20 cellular contexts compared by ENCODE assay signal in genomic region chr2:47264183-47264582, GRCh38.
DNase-seq lines count a peak whose midpoint lies in the region; ATAC-seq and TF ChIP-seq lines count a peak whose summit lies in the region.
"Had no signal": no experiment of that assay in that cellular context is flagged by ENCODE, and none has a peak within 500 bp of the region (broad histone marks: within the 10 kb centered on the region; RNA-seq: fewer than 3 reads in every experiment).

No MANE protein-coding gene starts in this region.

- H3K36me3 ChIP-seq in OCI-LY7 (ENCODE audit: insufficient read depth, low read length) = no peaks in the 10 kb centered on the region
- H3K36me3 ChIP-seq: ascending aorta, colonic mucosa, gastroesophageal sphincter, MG63 had no signal

- H3K27me3 Mint-ChIP-seq in MCF 10A (ENCODE audit: insufficient read depth, unreplicated experiment) = no peaks in the 10 kb centered on the region
- H3K27me3 Mint-ChIP-seq: activated CD4-positive, alpha-beta T cell treated with anti-CD3 and anti-CD28 coated beads for 36 hours; stimulated activated naive CD8-positive, alpha-beta T cell treated with anti-CD3 and anti-CD28 coated beads, Interleukin-15, Interleukin-2, amounts not matched to agents 100 ng/mL and 50 ng/mL, for 24 hours had no signal

- H3K9me3 Mint-ChIP-seq in MCF 10A (ENCODE audit: unreplicated experiment) = no peaks in the 10 kb centered on the region
- H3K9me3 Mint-ChIP-seq: nephron; stimulated activated naive CD8-positive, alpha-beta T cell treated with anti-CD3 and anti-CD28 coated beads, Interleukin-15, Interleukin-2, amounts not matched to agents 100 ng/mL and 50 ng/mL, for 24 hours had no signal

- BruUV-seq in OCI-LY7 (replicated peaks; lab: Mats Ljungman, UMichigan) (no TSS peak), MCF 10A (replicated peaks; lab: Mats Ljungman, UMichigan) (no TSS peak)

- DNase-seq in OCI-LY7 (ENCODE audit: low spot score) (peak; percentile 10), foreskin melanocyte (peak; percentile 10), pons (ENCODE audit: low spot score) (peak; percentile 67), left cardiac atrium (no peak), MCF 10A (ENCODE audit: unreplicated experiment) (no peak)
- no peak for DNase-seq in stimulated activated CD4-positive, alpha-beta T cell treated with anti-CD3 and anti-CD28 coated beads, Interleukin-4, amount 100 ng/mL, for 4 hours
- DNase-seq: activated CD4-positive, alpha-beta T cell treated with anti-CD3 and anti-CD28 coated beads for 36 hours; activated CD8-positive, alpha-beta memory T cell treated with anti-CD3 and anti-CD28 coated beads, Interleukin-2, amount 50 U/mL, for 48 hours; activated naive CD4-positive, alpha-beta T cell treated with Interleukin-2 at 50 U/mL for 16 hours; colonic mucosa; mesenchymal stem cell; MG63; NCI-H2029 had no signal

- ATAC-seq in left cardiac atrium (no peak), HG02759 (IDR thresholded peaks at IDR 0.05; ENCODE audit: unreplicated experiment) (no peak)
- ATAC-seq: activated CD4-positive, alpha-beta T cell treated with anti-CD3 and anti-CD28 coated beads for 36 hours; gastroesophageal sphincter had no signal

- no peaks in the 10 kb centered on the region for H3K4me1 ChIP-seq in OCI-LY7 (ENCODE audit: insufficient read depth, low read length, poor library complexity, severe bottlenecking)

- H3K4me2 ChIP-seq in OCI-LY7 (ENCODE audit: low read length) = no peak overlapping the region

- POLR2A ChIA-PET in OCI-LY7 (lab: Charles Lee) (no interaction called here), MCF 10A (lab: Yijun Ruan, JAX) (no interaction called here)

- TF ChIP-seq CTCF in GM12874 (IDR thresholded peaks at IDR 0.05; ENCODE audit: insufficient read depth, low read depth, low read length) (0 out of 2 replicates have a peak, but pooled peaks have one; percentile 3), OCI-LY7 (conservative IDR thresholded peaks at IDR 0.05; ENCODE audit: low read length) (peak; percentile 66), MCF 10A (IDR thresholded peaks at IDR 0.05; ENCODE audit: unreplicated experiment) (no peak)

- no peaks in the 10 kb centered on the region for H3K9me2 ChIP-seq in OCI-LY7 (ENCODE audit: insufficient read depth, low read length)

- H3K4me3 Mint-ChIP-seq in MCF 10A (ENCODE audit: unreplicated experiment) = no peak overlapping the region
- H3K4me3 Mint-ChIP-seq: activated CD4-positive, alpha-beta T cell treated with anti-CD3 and anti-CD28 coated beads for 36 hours; nephron; stimulated activated naive CD8-positive, alpha-beta T cell treated with anti-CD3 and anti-CD28 coated beads, Interleukin-15, Interleukin-2, amounts not matched to agents 100 ng/mL and 50 ng/mL, for 24 hours had no signal

- no peaks in the 10 kb centered on the region for H3K36me3 Mint-ChIP-seq in MCF 10A (ENCODE audit: insufficient read depth, unreplicated experiment)

- no peaks in the 10 kb centered on the region for H3K79me2 ChIP-seq in OCI-LY7 (ENCODE audit: insufficient read depth, low read depth, low read length)

- peaks cover 5% of the 10 kb centered on the region for H3K4me1 Mint-ChIP-seq in MCF 10A (ENCODE audit: insufficient read depth, unreplicated experiment)
- H3K4me1 Mint-ChIP-seq: activated CD4-positive, alpha-beta T cell treated with anti-CD3 and anti-CD28 coated beads for 36 hours had no signal

- no peak overlapping the region for H3K27ac ChIP-seq in OCI-LY7 (ENCODE audit: low read depth, low read length, poor library complexity, severe bottlenecking)
- H3K27ac ChIP-seq: ascending aorta, colonic mucosa, epithelial cell of prostate, gastroesophageal sphincter had no signal

- CTCF ChIA-PET in OCI-LY7 (lab: Charles Lee; ENCODE audit: unreplicated experiment) = no interaction called here
- CTCF ChIA-PET in MCF 10A (lab: Yijun Ruan, JAX) = interaction anchor here (1.1 kb wide), 1 partner anchor 46 kb away, joined by 3 read pairs; no protein-coding TSS in a partner anchor

- no peak overlapping the region for H2AFZ ChIP-seq in OCI-LY7 (ENCODE audit: low read length)

- H4K20me1 ChIP-seq in OCI-LY7 (ENCODE audit: insufficient read depth, low read length) = no peaks in the 10 kb centered on the region

- no peak overlapping the region for H3K27ac Mint-ChIP-seq in MCF 10A (ENCODE audit: low read depth, unreplicated experiment)
- H3K27ac Mint-ChIP-seq: activated CD4-positive, alpha-beta T cell treated with anti-CD3 and anti-CD28 coated beads for 36 hours; stimulated activated naive CD8-positive, alpha-beta T cell treated with anti-CD3 and anti-CD28 coated beads, Interleukin-15, Interleukin-2, amounts not matched to agents 100 ng/mL and 50 ng/mL, for 24 hours had no signal

- intact Hi-C loops in OCI-LY7 (cut with micrococcal nuclease; ENCODE audit: unreplicated experiment) (no loop called here), left cardiac atrium (cut with DNase I) (no loop called here), MCF 10A (cut with micrococcal nuclease) (no loop called here)

- no peaks in the 10 kb centered on the region for H3K9me3 ChIP-seq in OCI-LY7 (ENCODE audit: low read length)
- H3K9me3 ChIP-seq: ascending aorta, colonic mucosa, gastroesophageal sphincter, MG63 had no signal

- no peak overlapping the region for H3K4me3 ChIP-seq in OCI-LY7 (ENCODE audit: low read depth, low read length, poor library complexity, severe bottlenecking)
- H3K4me3 ChIP-seq: ascending aorta, colonic mucosa, gastroesophageal sphincter, MG63 had no signal

Comparison
In these comparisons a context has a peak if more than half of its experiments do, and no peak if none do; other contexts are left out.
1. DNase-seq: peak in OCI-LY7 (single experiment), foreskin melanocyte (single experiment) and pons (single experiment); none in stimulated activated CD4-positive, alpha-beta T cell treated with anti-CD3 and anti-CD28 coated beads, Interleukin-4, amount 100 ng/mL, for 4 hours (0 of 2), left cardiac atrium (single experiment) and MCF 10A (single experiment).